ENCODE assay signal across 25 cellular contexts in the genomic region with DNA sequence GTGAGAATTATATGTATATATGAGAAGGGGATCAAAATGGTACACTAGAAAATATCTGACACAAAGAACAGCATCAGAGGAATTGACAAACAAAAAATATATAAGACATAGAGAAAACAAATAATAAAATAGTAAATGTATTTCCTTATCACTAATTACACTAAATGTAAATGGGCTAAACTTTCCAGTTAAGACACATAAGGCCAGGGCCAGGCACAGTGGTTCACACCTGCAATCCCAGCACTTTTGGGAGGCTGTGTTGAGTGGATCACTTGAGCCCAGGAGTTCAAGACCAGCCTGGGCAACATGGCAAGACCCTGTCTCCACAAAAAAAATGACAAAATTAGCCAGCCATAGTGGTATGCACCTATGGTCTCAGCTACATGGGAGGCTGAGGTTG.
"Had no signal": no experiment of that assay in that cellular context is flagged by ENCODE, and none has a peak within 500 bp of the region (broad histone marks: within the 10 kb centered on the region; RNA-seq: fewer than 3 reads in every experiment).

No MANE protein-coding gene starts in this region.

- H3K4me1 ChIP-seq: SJSA1 had no signal

- DNase-seq: IMR-90, Kasumi-1, MM.1S, NCI-H1092, NCI-H1105 treated with DMSO at 0.1 percent for 48 hours, NCI-H1417 treated with DMSO at 0.1 percent for 48 hours, NCI-H146, NCI-H1694 treated with DMSO at 0.1 percent for 48 hours, NCI-H1930, NCI-H2081, NCI-H2107, NCI-H2227 treated with DMSO at 0.1 percent for 48 hours, NCI-H510A, NCI-H524 treated with DMSO at 0.1 percent for 48 hours, NCI-H69, NCI-H774, Right ventricle myocardium superior, RPMI8226, SIG-M5, SW 1271, T-cell had no signal

- H3K4me3 ChIP-seq: SJSA1, SK-N-MC had no signal

- H3K4me3 Mint-ChIP-seq: T-cell had no signal

- ATAC-seq: HepG2, T-cell had no signal

- H3K27me3 Mint-ChIP-seq: T-cell had no signal

- H3K27me3 ChIP-seq: SJSA1 had no signal

- H3K27ac Mint-ChIP-seq: T-cell had no signal

- H3K36me3 ChIP-seq: SJSA1 had no signal

- H3K27ac ChIP-seq: KMS-11, SJSA1, SK-N-MC had no signal

- H3K9ac ChIP-seq: KMS-11 had no signal

- FAIRE-seq: HepG2 had no signal
